ENCODE assay signal across 23 cellular contexts in the genomic region with DNA sequence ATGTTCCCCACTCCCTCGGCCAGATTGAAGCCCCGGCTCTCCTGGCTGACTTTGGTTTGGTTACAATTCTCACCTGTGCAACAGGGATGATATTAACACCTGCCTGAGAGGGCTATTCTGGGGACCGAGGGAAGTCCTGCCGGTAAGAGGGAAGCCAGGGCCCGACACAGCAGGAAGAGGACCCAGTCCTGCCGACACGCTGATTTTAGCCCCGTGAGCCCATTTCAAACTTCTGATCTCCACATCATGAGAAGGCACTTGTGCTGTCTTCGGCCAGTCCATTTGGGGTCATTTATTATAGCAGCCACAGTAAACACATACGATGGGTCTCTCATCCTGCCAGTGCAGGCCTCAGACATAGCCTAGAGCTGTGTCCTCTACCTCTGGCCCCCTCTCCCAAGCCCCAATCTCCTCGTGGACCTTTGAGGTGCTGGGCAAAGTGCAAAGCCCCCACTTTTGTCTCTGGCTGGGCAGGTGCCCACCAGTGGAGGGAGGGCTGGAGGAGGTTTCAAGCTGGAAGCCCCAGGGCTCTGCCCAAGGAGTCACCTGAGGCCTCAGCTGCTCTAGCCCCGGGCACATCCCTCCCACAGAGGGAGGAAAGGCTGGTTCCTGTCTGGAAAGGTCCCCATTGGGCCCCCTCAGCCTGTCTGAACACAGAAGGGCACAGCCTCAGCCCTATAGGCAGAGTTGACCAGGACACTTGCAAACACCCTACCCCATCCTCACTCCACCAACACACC. TPM values are rescaled to one million over a fixed set of nuclear protein-coding genes. Genes with fewer than 3 reads are reported as not detected.
DNase-seq lines count a peak whose midpoint lies in the region; ATAC-seq and TF ChIP-seq lines count a peak whose summit lies in the region.
"Had no signal": no experiment of that assay in that cellular context is flagged by ENCODE, and none has a peak within 500 bp of the region (broad histone marks: within the 10 kb centered on the region; RNA-seq: fewer than 3 reads in every experiment).

No MANE protein-coding gene starts in this region.

- H3K27ac Mint-ChIP-seq in activated CD8-positive, alpha-beta memory T cell treated with anti-CD3 and anti-CD28 coated beads, Interleukin-2, amount 10 ng/mL, durations not matched to agents 7 days and 5 days, result no peak overlapping the region
- no peak overlapping the region for H3K27ac Mint-ChIP-seq in natural killer cell treated with Interleukin-12 subunit alpha and Interleukin-12 subunit beta and Interleukin-15 and Interleukin-18, amount 100 ng/mL, for 72 hours
- no peak overlapping the region for H3K27ac Mint-ChIP-seq in natural killer cell
- H3K27ac Mint-ChIP-seq: CD4-positive, alpha-beta T cell; IgD-negative memory B cell had no signal

- TF ChIP-seq CTCF in natural killer cell (IDR thresholded peaks at IDR 0.05) (no peak), lower lobe of right lung (IDR thresholded peaks at IDR 0.05) (no peak), upper lobe of right lung (IDR thresholded peaks at IDR 0.05) (no peak)

- no peaks in the 10 kb centered on the region for H3K27me3 Mint-ChIP-seq in activated CD8-positive, alpha-beta memory T cell treated with anti-CD3 and anti-CD28 coated beads, Interleukin-2, amount 10 ng/mL, durations not matched to agents 7 days and 5 days
- peaks cover 4 to 7% of the 10 kb centered on the region in 2 donors for H3K27me3 Mint-ChIP-seq in natural killer cell treated with Interleukin-12 subunit alpha and Interleukin-12 subunit beta and Interleukin-15 and Interleukin-18, amount 100 ng/mL, for 72 hours
- peaks cover 0 to 2% of the 10 kb centered on the region in 2 donors for H3K27me3 Mint-ChIP-seq in natural killer cell (ENCODE audit: low read depth in 2 of 2)

- no peak overlapping the region for H3K4me3 ChIP-seq in lower lobe of right lung
- no peak overlapping the region for H3K4me3 ChIP-seq in upper lobe of right lung

- H3K9me3 ChIP-seq in lower lobe of right lung (no peaks in the 10 kb centered on the region), upper lobe of right lung (no peaks in the 10 kb centered on the region)
- H3K9me3 ChIP-seq: BE2C had no signal

- peaks cover 21% of the 10 kb centered on the region for H3K27me3 ChIP-seq in lower lobe of right lung (ENCODE audit: low read depth)
- H3K27me3 ChIP-seq in upper lobe of right lung, result no peaks in the 10 kb centered on the region
- H3K27me3 ChIP-seq: BE2C had no signal

- no peak overlapping the region for H3K4me3 Mint-ChIP-seq in activated CD8-positive, alpha-beta memory T cell treated with anti-CD3 and anti-CD28 coated beads, Interleukin-2, amount 10 ng/mL, durations not matched to agents 7 days and 5 days
- H3K4me3 Mint-ChIP-seq in natural killer cell treated with Interleukin-12 subunit alpha and Interleukin-12 subunit beta and Interleukin-15 and Interleukin-18, amount 100 ng/mL, for 72 hours, result no peak overlapping the region
- H3K4me3 Mint-ChIP-seq in natural killer cell, result no peak overlapping the region
- H3K4me3 Mint-ChIP-seq: CD4-positive, alpha-beta T cell; IgD-negative memory B cell had no signal

- ATAC-seq in activated CD8-positive, alpha-beta memory T cell treated with anti-CD3 and anti-CD28 coated beads, Interleukin-2, amount 10 ng/mL, durations not matched to agents 7 days and 5 days, result no peak
- ATAC-seq in natural killer cell treated with Interleukin-12 subunit alpha and Interleukin-12 subunit beta and Interleukin-15 and Interleukin-18, amount 100 ng/mL, for 72 hours, result no peak
- ATAC-seq in natural killer cell, result no peak
- no peak for ATAC-seq in lower lobe of right lung
- ATAC-seq in upper lobe of right lung, result no peak
- ATAC-seq in esophagus mucosa, result no peak
- ATAC-seq in GM21367 (IDR thresholded peaks at IDR 0.05; ENCODE audit: unreplicated experiment), result no peak
- ATAC-seq: HCT116 had no signal

- peak; percentile 35 for DNase-seq in activated CD8-positive, alpha-beta memory T cell treated with anti-CD3 and anti-CD28 coated beads for 24 hours
- DNase-seq in activated CD8-positive, alpha-beta memory T cell treated with anti-CD3 and anti-CD28 coated beads, Interleukin-2, amount 10 ng/mL, durations not matched to agents 7 days and 5 days, result no peak
- peak; percentile 49 for DNase-seq in natural killer cell treated with Interleukin-12 subunit alpha and Interleukin-12 subunit beta and Interleukin-15 and Interleukin-18, amount 100 ng/mL, for 72 hours (ENCODE audit: low spot score)
- DNase-seq in natural killer cell (no peak), lower lobe of right lung (peak; percentile 23), upper lobe of right lung (peak; percentile 34)
- DNase-seq: BE2C, DMS153, GF-D8, Karpas-422, NCI-H1417 treated with DMSO at 0.1 percent for 48 hours, NCI-H187 treated with DMSO at 0.1 percent for 48 hours, NCI-H226, NCI-H524 had no signal

- H3K36me3 ChIP-seq in lower lobe of right lung, result no peaks in the 10 kb centered on the region
- H3K36me3 ChIP-seq in upper lobe of right lung, result no peaks in the 10 kb centered on the region
- H3K36me3 ChIP-seq: BE2C had no signal

- intact Hi-C loops in natural killer cell (cut with micrococcal nuclease), result no loop called here
- intact Hi-C loops in lower lobe of right lung (cut with DNase I), result no loop called here
- intact Hi-C loops in upper lobe of right lung (cut with DNase I), result no loop called here

- CTCF ChIA-PET in activated CD8-positive, alpha-beta memory T cell treated with anti-CD3 and anti-CD28 coated beads, Interleukin-2, amount 10 ng/mL, durations not matched to agents 7 days and 5 days (lab: Charles Lee), result no interaction called here

- H3K4me1 Mint-ChIP-seq in activated CD8-positive, alpha-beta memory T cell treated with anti-CD3 and anti-CD28 coated beads, Interleukin-2, amount 10 ng/mL, durations not matched to agents 7 days and 5 days, result no peaks in the 10 kb centered on the region
- H3K4me1 Mint-ChIP-seq in natural killer cell treated with Interleukin-12 subunit alpha and Interleukin-12 subunit beta and Interleukin-15 and Interleukin-18, amount 100 ng/mL, for 72 hours (ENCODE audit: low read depth in 2 of 2), result no peaks in the 10 kb centered on the region
- H3K4me1 Mint-ChIP-seq in natural killer cell, result no peaks in the 10 kb centered on the region
- H3K4me1 Mint-ChIP-seq: IgD-negative memory B cell had no signal

- H3K4me1 ChIP-seq in lower lobe of right lung, result no peaks in the 10 kb centered on the region
- no peaks in the 10 kb centered on the region for H3K4me1 ChIP-seq in upper lobe of right lung
- H3K4me1 ChIP-seq: BE2C had no signal

- H3K36me3 Mint-ChIP-seq in activated CD8-positive, alpha-beta memory T cell treated with anti-CD3 and anti-CD28 coated beads, Interleukin-2, amount 10 ng/mL, durations not matched to agents 7 days and 5 days, result no peaks in the 10 kb centered on the region
- H3K36me3 Mint-ChIP-seq in natural killer cell treated with Interleukin-12 subunit alpha and Interleukin-12 subunit beta and Interleukin-15 and Interleukin-18, amount 100 ng/mL, for 72 hours, result no peaks in the 10 kb centered on the region
- H3K36me3 Mint-ChIP-seq in natural killer cell, result no peaks in the 10 kb centered on the region
- H3K36me3 Mint-ChIP-seq: IgD-negative memory B cell had no signal

- no peaks in the 10 kb centered on the region for H3K9me3 Mint-ChIP-seq in activated CD8-positive, alpha-beta memory T cell treated with anti-CD3 and anti-CD28 coated beads, Interleukin-2, amount 10 ng/mL, durations not matched to agents 7 days and 5 days (ENCODE audit: low read depth)
- H3K9me3 Mint-ChIP-seq in natural killer cell treated with Interleukin-12 subunit alpha and Interleukin-12 subunit beta and Interleukin-15 and Interleukin-18, amount 100 ng/mL, for 72 hours, result no peaks in the 10 kb centered on the region
- H3K9me3 Mint-ChIP-seq in natural killer cell, result no peaks in the 10 kb centered on the region
- H3K9me3 Mint-ChIP-seq: CD4-positive, alpha-beta T cell; IgD-negative memory B cell had no signal

- H3K27ac ChIP-seq in lower lobe of right lung (no peak overlapping the region), upper lobe of right lung (no peak overlapping the region)

RNA-seq across cellular contexts. Expression of gene FGF3, which starts 59.1 kb away (rescaled TPM):
- total RNA-seq in activated CD8-positive, alpha-beta memory T cell treated with anti-CD3 and anti-CD28 coated beads, Interleukin-2, amount 10 ng/mL, durations not matched to agents 7 days and 5 days, result not detected
- total RNA-seq in natural killer cell treated with Interleukin-12 subunit alpha and Interleukin-12 subunit beta and Interleukin-15 and Interleukin-18, amount 100 ng/mL, for 72 hours, result not detected
- total RNA-seq in natural killer cell (not detected), lower lobe of right lung (not detected), upper lobe of right lung (not detected), esophagus mucosa (not detected)
- total RNA-seq: A172; CD4-positive, alpha-beta T cell; Daoy; MCF 10A; RPMI7951 had no signal

Comparison
In these comparisons a context has a peak if more than half of its experiments do, and no peak if none do; other contexts are left out.
1. DNase-seq: peak in activated CD8-positive, alpha-beta memory T cell treated with anti-CD3 and anti-CD28 coated beads for 24 hours (single experiment), natural killer cell treated with Interleukin-12 subunit alpha and Interleukin-12 subunit beta and Interleukin-15 and Interleukin-18, amount 100 ng/mL, for 72 hours (single experiment), lower lobe of right lung (single experiment) and upper lobe of right lung (single experiment); none in activated CD8-positive, alpha-beta memory T cell treated with anti-CD3 and anti-CD28 coated beads, Interleukin-2, amount 10 ng/mL, durations not matched to agents 7 days and 5 days (single experiment) and natural killer cell (single experiment).